ENCODE assay signal across 15 cellular contexts in the genomic region with DNA sequence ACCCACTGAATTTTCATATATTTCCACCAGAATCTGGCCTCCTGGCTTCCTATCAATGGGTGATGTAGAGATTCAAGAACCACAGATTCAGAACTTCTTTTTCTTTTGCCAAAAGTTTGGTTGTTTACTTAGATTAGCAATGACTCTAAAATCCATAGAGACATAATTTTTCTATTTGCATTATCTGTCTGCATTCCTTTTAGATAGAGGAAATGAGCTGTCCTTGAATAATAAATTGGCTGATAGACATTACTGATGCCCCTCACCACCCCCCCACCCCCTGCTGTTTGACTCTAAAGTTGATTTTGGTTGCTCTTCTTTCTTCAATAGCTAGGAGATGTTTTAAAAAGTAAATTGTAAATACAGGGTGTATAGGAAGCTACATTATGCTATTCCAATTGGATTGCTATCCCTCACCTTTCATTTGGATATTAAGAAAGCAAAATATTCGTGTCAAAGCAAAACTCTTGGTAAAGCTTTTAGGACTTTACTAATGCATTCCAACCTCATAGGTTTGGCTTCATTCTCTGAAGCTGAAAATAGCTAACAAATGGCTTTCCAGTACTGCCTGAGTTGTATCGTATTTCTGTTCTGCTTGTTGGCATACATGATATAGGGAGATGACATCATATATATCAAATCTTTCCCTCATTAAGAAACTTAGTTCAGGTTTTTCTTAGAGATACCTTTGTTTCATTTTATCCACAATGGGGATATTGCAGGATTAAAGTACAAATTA.
"Had no signal": no experiment of that assay in that cellular context is flagged by ENCODE, and none has a peak within 500 bp of the region (broad histone marks: within the 10 kb centered on the region; RNA-seq: fewer than 3 reads in every experiment).

No MANE protein-coding gene starts in this region.

- H3K36me3 ChIP-seq: brain microvascular endothelial cell, suprapubic skin had no signal

- H3K9me3 ChIP-seq: suprapubic skin had no signal

- H3K27ac ChIP-seq: brain microvascular endothelial cell, suprapubic skin had no signal

- DNase-seq: activated CD4-positive, alpha-beta T cell treated with anti-CD3 and anti-CD28 coated beads, Interleukin-2, amount 10 ng/mL, durations not matched to agents 24 days and 14 days; activated CD8-positive, alpha-beta memory T cell treated with anti-CD3 and anti-CD28 coated beads, Interleukin-2, amount 50 U/mL, for 48 hours; activated gamma-delta T cell; activated T-cell treated with anti-CD3 and anti-CD28 coated beads, Interleukin-2, amount 50 U/mL, for 72 hours; amniotic stem cell; brain microvascular endothelial cell; cortex of kidney; effector CD8-positive, alpha-beta T cell; islet precursor cell; nephron progenitor cell; occipital lobe; right cardiac atrium; trophoblast cell had no signal

- H3K27me3 ChIP-seq: brain microvascular endothelial cell, suprapubic skin had no signal

- H3K4me1 ChIP-seq: suprapubic skin had no signal

- H3K4me3 ChIP-seq: lung, suprapubic skin had no signal
